1 cellular context compared by ENCODE assay signal in genomic region chr17:18314059-18314730, GRCh38.
TF ChIP-seq lines count a peak whose summit lies in the region.

No MANE protein-coding gene starts in this region.

TF ChIP-seq in K562, 482 proteins besides CTCF, POLR2A, EP300 and RAD21 (continues in another document):
- no peak for TF ChIP-seq FOXK2 (conservative IDR thresholded peaks at IDR 0.05 in 1 of 2, IDR thresholded peaks at IDR 0.05 in 1 of 2; ENCODE audit: low read depth in 2 of 2)
- TF ChIP-seq XRCC5 (IDR thresholded peaks at IDR 0.05; ENCODE audit: low read depth, low read length) = no peak
- TF ChIP-seq E2F4 (CRISPR knock-in tag; IDR thresholded peaks at IDR 0.05; ENCODE audit: low read depth) = 0 out of 2 replicates have a peak, but pooled peaks have one; percentile 44
- TF ChIP-seq GATAD2B (IDR thresholded peaks at IDR 0.05; ENCODE audit: borderline replicate concordance) = no peak
- TF ChIP-seq KAT7 (CRISPR knock-in tag; IDR thresholded peaks at IDR 0.05; ENCODE audit: borderline replicate concordance) = peak; percentile 59; the same call in 1 of the 2 replicates
- no peak for TF ChIP-seq ZNF79 (CRISPR knock-in tag; IDR thresholded peaks at IDR 0.05; ENCODE audit: low read depth)
- no peak for TF ChIP-seq MAFF (IDR thresholded peaks at IDR 0.05; ENCODE audit: low read length)
- TF ChIP-seq, protein P1, sequence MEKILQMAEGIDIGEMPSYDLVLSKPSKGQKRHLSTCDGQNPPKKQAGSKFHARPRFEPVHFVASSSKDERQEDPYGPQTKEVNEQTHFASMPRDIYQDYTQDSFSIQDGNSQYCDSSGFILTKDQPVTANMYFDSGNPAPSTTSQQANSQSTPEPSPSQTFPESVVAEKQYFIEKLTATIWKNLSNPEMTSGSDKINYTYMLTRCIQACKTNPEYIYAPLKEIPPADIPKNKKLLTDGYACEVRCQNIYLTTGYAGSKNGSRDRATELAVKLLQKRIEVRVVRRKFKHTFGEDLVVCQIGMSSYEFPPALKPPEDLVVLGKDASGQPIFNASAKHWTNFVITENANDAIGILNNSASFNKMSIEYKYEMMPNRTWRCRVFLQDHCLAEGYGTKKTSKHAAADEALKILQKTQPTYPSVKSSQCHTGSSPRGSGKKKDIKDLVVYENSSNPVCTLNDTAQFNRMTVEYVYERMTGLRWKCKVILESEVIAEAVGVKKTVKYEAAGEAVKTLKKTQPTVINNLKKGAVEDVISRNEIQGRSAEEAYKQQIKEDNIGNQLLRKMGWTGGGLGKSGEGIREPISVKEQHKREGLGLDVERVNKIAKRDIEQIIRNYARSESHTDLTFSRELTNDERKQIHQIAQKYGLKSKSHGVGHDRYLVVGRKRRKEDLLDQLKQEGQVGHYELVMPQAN (IDR thresholded peaks at IDR 0.05; ENCODE audit: borderline replicate concordance) = 0 out of 2 replicates have a peak, but pooled peaks have one; percentile 3
- no peak for TF ChIP-seq PML (IDR thresholded peaks at IDR 0.05; ENCODE audit: low read length)
- TF ChIP-seq, protein P2, sequence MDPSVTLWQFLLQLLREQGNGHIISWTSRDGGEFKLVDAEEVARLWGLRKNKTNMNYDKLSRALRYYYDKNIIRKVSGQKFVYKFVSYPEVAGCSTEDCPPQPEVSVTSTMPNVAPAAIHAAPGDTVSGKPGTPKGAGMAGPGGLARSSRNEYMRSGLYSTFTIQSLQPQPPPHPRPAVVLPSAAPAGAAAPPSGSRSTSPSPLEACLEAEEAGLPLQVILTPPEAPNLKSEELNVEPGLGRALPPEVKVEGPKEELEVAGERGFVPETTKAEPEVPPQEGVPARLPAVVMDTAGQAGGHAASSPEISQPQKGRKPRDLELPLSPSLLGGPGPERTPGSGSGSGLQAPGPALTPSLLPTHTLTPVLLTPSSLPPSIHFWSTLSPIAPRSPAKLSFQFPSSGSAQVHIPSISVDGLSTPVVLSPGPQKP (CRISPR knock-in tag; IDR thresholded peaks at IDR 0.05) = no peak
- no peak for TF ChIP-seq ZNF551 (CRISPR knock-in tag; IDR thresholded peaks at IDR 0.05)
- no peak for TF ChIP-seq SAP30 (IDR thresholded peaks at IDR 0.05; ENCODE audit: borderline replicate concordance, insufficient read depth, low read depth, low read length, poor library complexity, severe bottlenecking)
- TF ChIP-seq KLF6 (CRISPR knock-in tag; IDR thresholded peaks at IDR 0.05; ENCODE audit: borderline replicate concordance) = no peak
- TF ChIP-seq XRCC3 (IDR thresholded peaks at IDR 0.05) = no peak
- no peak for TF ChIP-seq FOXJ3 (CRISPR knock-in tag; IDR thresholded peaks at IDR 0.05)
- TF ChIP-seq CBX5 (IDR thresholded peaks at IDR 0.05; ENCODE audit: borderline replicate concordance, low read depth) = no peak
- TF ChIP-seq BACH1 (tag; IDR thresholded peaks at IDR 0.05) = no peak
- TF ChIP-seq, protein P3, sequence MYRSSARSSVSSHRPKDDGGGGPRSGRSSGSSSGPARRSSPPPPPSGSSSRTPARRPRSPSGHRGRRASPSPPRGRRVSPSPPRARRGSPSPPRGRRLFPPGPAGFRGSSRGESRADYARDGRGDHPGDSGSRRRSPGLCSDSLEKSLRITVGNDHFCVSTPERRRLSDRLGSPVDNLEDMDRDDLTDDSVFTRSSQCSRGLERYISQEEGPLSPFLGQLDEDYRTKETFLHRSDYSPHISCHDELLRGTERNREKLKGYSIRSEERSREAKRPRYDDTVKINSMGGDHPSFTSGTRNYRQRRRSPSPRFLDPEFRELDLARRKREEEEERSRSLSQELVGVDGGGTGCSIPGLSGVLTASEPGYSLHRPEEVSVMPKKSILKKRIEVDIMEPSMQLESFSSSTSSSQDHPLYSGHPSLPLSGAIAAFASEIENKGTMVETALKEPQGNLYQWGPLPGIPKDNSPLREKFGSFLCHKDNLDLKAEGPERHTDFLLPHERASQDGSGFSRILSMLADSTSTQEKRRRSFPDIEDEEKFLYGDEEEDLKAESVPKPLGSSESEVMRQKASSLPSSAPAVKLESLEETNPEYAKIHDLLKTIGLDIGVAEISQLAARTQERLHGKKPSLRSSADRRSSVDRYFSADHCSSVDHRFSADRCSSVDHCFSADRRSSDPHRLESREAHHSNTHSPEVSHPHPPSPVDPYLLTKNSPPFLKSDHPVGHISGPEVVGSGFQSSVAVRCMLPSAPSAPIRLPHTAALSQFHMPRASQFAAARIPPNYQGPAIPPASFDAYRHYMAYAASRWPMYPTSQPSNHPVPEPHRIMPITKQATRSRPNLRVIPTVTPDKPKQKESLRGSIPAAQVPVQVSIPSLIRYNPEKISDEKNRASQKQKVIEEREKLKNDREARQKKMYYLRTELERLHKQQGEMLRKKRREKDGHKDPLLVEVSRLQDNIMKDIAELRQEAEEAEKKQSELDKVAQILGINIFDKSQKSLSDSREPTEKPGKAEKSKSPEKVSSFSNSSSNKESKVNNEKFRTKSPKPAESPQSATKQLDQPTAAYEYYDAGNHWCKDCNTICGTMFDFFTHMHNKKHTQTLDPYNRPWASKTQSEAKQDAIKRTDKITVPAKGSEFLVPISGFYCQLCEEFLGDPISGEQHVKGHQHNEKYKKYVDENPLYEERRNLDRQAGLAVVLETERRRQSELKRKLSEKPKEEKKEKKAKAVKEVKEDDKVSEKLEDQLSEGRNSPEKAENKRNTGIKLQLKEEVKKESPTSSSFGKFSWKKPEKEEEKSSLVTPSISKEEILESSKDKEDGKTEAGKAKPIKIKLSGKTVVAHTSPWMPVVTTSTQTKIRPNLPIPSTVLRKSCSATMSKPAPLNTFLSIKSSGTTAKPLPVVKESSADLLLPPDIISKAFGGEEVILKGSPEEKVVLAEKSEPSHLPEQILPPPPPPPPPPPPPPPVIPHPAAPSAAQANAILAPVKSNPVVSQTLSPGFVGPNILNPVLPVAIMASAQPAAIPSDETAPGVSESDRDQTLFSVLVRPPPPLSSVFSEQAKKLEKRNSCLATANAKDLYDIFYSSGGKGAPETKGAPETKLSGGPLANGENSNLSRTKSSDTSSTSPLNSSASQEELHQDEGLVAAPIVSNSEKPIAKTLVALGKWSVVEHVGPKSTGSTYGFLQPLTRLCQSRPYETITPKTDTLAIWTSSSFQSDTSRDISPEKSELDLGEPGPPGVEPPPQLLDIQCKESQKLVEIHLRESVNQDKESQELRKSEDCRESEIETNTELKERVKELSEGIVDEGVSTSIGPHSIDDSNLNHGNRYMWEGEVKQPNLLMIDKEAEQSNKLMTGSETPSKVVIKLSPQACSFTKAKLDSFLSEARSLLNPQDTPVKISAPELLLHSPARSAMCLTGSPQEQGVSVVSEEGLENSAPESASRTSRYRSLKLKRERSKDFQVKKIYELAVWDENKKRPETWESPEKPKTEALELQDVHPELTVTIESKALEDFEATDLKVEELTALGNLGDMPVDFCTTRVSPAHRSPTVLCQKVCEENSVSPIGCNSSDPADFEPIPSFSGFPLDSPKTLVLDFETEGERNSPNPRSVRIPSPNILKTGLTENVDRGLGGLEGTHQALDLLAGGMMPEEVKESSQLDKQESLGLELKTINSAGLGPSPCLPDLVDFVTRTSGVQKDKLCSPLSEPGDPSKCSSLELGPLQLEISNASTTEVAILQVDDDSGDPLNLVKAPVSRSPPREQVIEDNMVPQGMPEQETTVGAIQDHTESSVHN (IDR thresholded peaks at IDR 0.05; ENCODE audit: borderline replicate concordance in 1 of 2, low read depth in 1 of 2) = no peak
- no peak for TF ChIP-seq ZNF589 (CRISPR knock-in tag; IDR thresholded peaks at IDR 0.05; ENCODE audit: low read depth)
- no peak for TF ChIP-seq CHD1 (IDR thresholded peaks at IDR 0.05; ENCODE audit: low read length)
- no peak for TF ChIP-seq CREB1 (IDR thresholded peaks at IDR 0.05)
- no peak; the same call in 1 of the 2 replicates for TF ChIP-seq CREB1 (CRISPR knock-in tag; IDR thresholded peaks at IDR 0.05)
- TF ChIP-seq SRF (CRISPR knock-in tag; IDR thresholded peaks at IDR 0.05) = no peak
- TF ChIP-seq SIN3B (IDR thresholded peaks at IDR 0.05; ENCODE audit: low read depth) = no peak
- no peak for TF ChIP-seq RFX5 (IDR thresholded peaks at IDR 0.05; ENCODE audit: low read depth, low read length)
- no peak; the same call in 1 of the 2 replicates for TF ChIP-seq MYC (IDR thresholded peaks at IDR 0.05; ENCODE audit: low read depth, low read length)
- no peak for TF ChIP-seq MYC (CRISPR knock-in tag; IDR thresholded peaks at IDR 0.05; ENCODE audit: borderline replicate concordance, low read depth)
- TF ChIP-seq HMGN3 (IDR thresholded peaks at IDR 0.05; ENCODE audit: borderline replicate concordance, extremely low read depth, insufficient read length, low read depth, low read length) = peak; percentile 4
- TF ChIP-seq, protein P4, sequence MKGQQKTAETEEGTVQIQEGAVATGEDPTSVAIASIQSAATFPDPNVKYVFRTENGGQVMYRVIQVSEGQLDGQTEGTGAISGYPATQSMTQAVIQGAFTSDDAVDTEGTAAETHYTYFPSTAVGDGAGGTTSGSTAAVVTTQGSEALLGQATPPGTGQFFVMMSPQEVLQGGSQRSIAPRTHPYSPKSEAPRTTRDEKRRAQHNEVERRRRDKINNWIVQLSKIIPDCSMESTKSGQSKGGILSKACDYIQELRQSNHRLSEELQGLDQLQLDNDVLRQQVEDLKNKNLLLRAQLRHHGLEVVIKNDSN (CRISPR knock-in tag; IDR thresholded peaks at IDR 0.05) = 0 out of 2 replicates have a peak, but pooled peaks have one; percentile 9
- TF ChIP-seq HMG20B (CRISPR knock-in tag; IDR thresholded peaks at IDR 0.05) = no peak
- TF ChIP-seq CHD4 (IDR thresholded peaks at IDR 0.05; ENCODE audit: insufficient read depth, insufficient replicate concordance, low read depth, low read length, poor library complexity, severe bottlenecking) = no peak
- TF ChIP-seq HMGXB4 (CRISPR knock-in tag; IDR thresholded peaks at IDR 0.05) = no peak
- TF ChIP-seq ZNF347 (CRISPR knock-in tag; IDR thresholded peaks at IDR 0.05; ENCODE audit: low read depth) = no peak
- 0 out of 2 replicates have a peak, but pooled peaks have one; percentile 4 for TF ChIP-seq MXI1 (IDR thresholded peaks at IDR 0.05; ENCODE audit: low read depth, low read length)
- TF ChIP-seq WHSC1 (IDR thresholded peaks at IDR 0.05; ENCODE audit: low read length) = no peak
- TF ChIP-seq YBX1 (IDR thresholded peaks at IDR 0.05) = no peak
- peak; percentile 75 for TF ChIP-seq RBBP5 (IDR thresholded peaks at IDR 0.05; ENCODE audit: borderline replicate concordance, insufficient read depth, low read length, poor library complexity, severe bottlenecking)
- no peak for TF ChIP-seq NFIC (IDR thresholded peaks at IDR 0.05)
- no peak for TF ChIP-seq ZNF324 (CRISPR knock-in tag; IDR thresholded peaks at IDR 0.05)
- no peak for TF ChIP-seq BCOR (IDR thresholded peaks at IDR 0.05)
- TF ChIP-seq ZBTB9 (CRISPR knock-in tag; IDR thresholded peaks at IDR 0.05) = no peak
- TF ChIP-seq FOXM1 (IDR thresholded peaks at IDR 0.05; ENCODE audit: low read depth) = no peak
- TF ChIP-seq FOXM1 (CRISPR knock-in tag; IDR thresholded peaks at IDR 0.05; ENCODE audit: low read depth) = no peak
- TF ChIP-seq, protein P5, sequence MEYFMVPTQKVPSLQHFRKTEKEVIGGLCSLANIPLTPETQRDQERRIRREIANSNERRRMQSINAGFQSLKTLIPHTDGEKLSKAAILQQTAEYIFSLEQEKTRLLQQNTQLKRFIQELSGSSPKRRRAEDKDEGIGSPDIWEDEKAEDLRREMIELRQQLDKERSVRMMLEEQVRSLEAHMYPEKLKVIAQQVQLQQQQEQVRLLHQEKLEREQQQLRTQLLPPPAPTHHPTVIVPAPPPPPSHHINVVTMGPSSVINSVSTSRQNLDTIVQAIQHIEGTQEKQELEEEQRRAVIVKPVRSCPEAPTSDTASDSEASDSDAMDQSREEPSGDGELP (CRISPR knock-in tag; IDR thresholded peaks at IDR 0.05; ENCODE audit: borderline replicate concordance) = peak; percentile 61; the same call in 1 of the 2 replicates
- TF ChIP-seq DNMT1 (IDR thresholded peaks at IDR 0.05) = no peak
